In the genomic region with DNA sequence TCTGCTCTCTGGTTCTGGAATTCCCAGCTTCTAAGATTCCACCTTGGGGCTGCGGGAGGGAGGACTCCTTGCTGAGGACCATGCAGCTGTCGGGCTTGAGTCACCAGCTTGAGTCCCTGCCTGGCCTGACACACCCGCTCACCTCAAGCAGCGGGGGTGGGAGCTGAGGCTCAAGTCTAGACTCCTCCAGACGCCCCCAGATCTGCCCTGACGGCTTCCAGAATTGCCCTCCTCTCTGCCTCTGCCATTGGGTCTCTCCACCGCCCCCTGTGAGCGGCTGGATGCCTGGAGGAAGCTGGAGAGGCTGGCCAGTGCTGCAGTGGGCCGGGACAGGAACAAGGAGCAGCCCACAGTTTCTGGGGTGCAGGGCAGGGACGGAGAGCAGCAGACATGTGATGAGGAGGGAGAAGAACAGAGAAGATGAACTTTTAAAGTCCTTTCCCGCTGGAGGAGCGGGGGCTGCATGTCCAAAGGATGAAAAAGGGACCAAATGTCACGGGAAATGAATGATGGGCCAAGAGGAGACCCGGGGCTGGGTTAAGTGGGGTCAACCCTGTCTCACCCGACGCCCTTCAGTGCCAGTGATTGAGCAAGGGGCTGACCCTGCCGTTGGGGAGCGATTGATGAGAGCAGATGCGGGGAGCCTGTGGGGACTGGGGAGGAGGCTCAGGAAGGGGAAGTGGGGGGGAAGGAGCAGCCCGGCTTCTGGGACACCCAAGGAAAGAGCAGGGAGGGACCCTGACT, we compare ENCODE assay signal across 10 cellular contexts. TPM values are rescaled to one million over a fixed set of nuclear protein-coding genes. Genes with fewer than 3 reads are reported as not detected.
DNase-seq lines count a peak whose midpoint lies in the region; ATAC-seq and TF ChIP-seq lines count a peak whose summit lies in the region.
"Had no signal": no experiment of that assay in that cellular context is flagged by ENCODE, and none has a peak within 500 bp of the region (broad histone marks: within the 10 kb centered on the region; RNA-seq: fewer than 3 reads in every experiment).

No MANE protein-coding gene starts in this region.

- H3K9ac ChIP-seq in trophoblast cell (ENCODE audit: low read length), result no peak overlapping the region

- peak overlapping the region; percentile 94 for H2BK12ac ChIP-seq in trophoblast cell (ENCODE audit: low read length)

- peak overlapping the region; percentile 84 for H3K27ac ChIP-seq in trophoblast cell (ENCODE audit: low read depth, low read length)
- H3K27ac ChIP-seq: gastroesophageal sphincter had no signal

- peaks cover 44 to 50% of the 10 kb centered on the region in 2 experiments for H3K4me1 ChIP-seq in trophoblast cell (ENCODE audit: control insufficient read depth in 1 of 2, insufficient read depth in 2 of 2, low read length in 2 of 2)

- peaks cover 3% of the 10 kb centered on the region for H3K79me2 ChIP-seq in trophoblast cell (ENCODE audit: control insufficient read depth, insufficient read depth, low read length, poor library complexity)

- H3K4me2 ChIP-seq in trophoblast cell (ENCODE audit: low read length), result peak overlapping the region; percentile 45

- no peaks in the 10 kb centered on the region for H3K36me3 ChIP-seq in trophoblast cell (ENCODE audit: control insufficient read depth in 1 of 2, insufficient read depth in 2 of 2, low read length in 2 of 2)
- H3K36me3 ChIP-seq: gastroesophageal sphincter had no signal

- H4K12ac ChIP-seq in trophoblast cell (ENCODE audit: low read depth, low read length), result no peak overlapping the region

- peak overlapping the region; percentile 57 for H3K4ac ChIP-seq in trophoblast cell (ENCODE audit: low read depth, low read length)

- peak overlapping the region; percentile 94 for H4K91ac ChIP-seq in trophoblast cell (ENCODE audit: low read depth, low read length)

- H3K27me3 ChIP-seq in trophoblast cell (ENCODE audit: insufficient read depth, low read length), result no peaks in the 10 kb centered on the region

- H4K8ac ChIP-seq in trophoblast cell (ENCODE audit: low read depth, low read length), result peak overlapping the region; percentile 56

- no peak overlapping the region for H3K23ac ChIP-seq in trophoblast cell (ENCODE audit: low read length)

- peak overlapping the region; percentile 90 for H2AK5ac ChIP-seq in trophoblast cell (ENCODE audit: low read length)

- TF ChIP-seq CTCF in epithelial cell of esophagus (IDR thresholded peaks at IDR 0.05; ENCODE audit: insufficient read depth, low read depth, low read length, missing control alignments), result peak; percentile 7

- H3K4me3 ChIP-seq in epithelial cell of esophagus (ENCODE audit: low read length), result no peak overlapping the region
- H3K4me3 ChIP-seq in trophoblast cell (ENCODE audit: low read depth, low read length), result no peak overlapping the region
- H3K4me3 ChIP-seq: gastroesophageal sphincter had no signal

- H3K79me1 ChIP-seq in trophoblast cell (ENCODE audit: low read length), result peaks cover 32% of the 10 kb centered on the region

- H2BK5ac ChIP-seq in trophoblast cell (ENCODE audit: low read depth, low read length, poor library complexity), result peak overlapping the region; percentile 62

- peak overlapping the region; percentile 42 for H3K18ac ChIP-seq in trophoblast cell (ENCODE audit: low read length)

- peak overlapping the region; percentile 41 for H3K14ac ChIP-seq in trophoblast cell (ENCODE audit: low read length)

- no peak for ATAC-seq in HG02623 (IDR thresholded peaks at IDR 0.05; ENCODE audit: unreplicated experiment)
- ATAC-seq in GM18868 (IDR thresholded peaks at IDR 0.05; ENCODE audit: unreplicated experiment), result no peak
- ATAC-seq: gastroesophageal sphincter had no signal

- peak; percentile 68 for DNase-seq in ELR (ENCODE audit: low read depth)
- DNase-seq in NCI-H69 (lab: John Stamatoyannopoulos, UW), result peak; percentile 25
- peak; percentile 96 for DNase-seq in epithelial cell of esophagus (ENCODE audit: low read depth)
- peak; percentile 52 to 67 for DNase-seq in trophoblast cell
- DNase-seq in nucleus accumbens (lab: John Stamatoyannopoulos, UW), result no peak
- no peak for DNase-seq in GM03348 (ENCODE audit: low spot score)
- DNase-seq: activated naive CD4-positive, alpha-beta T cell treated with Interleukin-2 at 50 U/mL for 16 hours had no signal

- H2BK120ac ChIP-seq in trophoblast cell (ENCODE audit: insufficient read depth, low read length, poor library complexity), result peak overlapping the region; percentile 87

- WGBS in trophoblast cell (ENCODE audit: extremely low coverage, insufficient coverage, insufficient read length), result no CpG with 5 or more reads among the region's 20 CpGs

- H3K9me3 ChIP-seq in trophoblast cell (ENCODE audit: insufficient read depth, low read depth, low read length), result no peaks in the 10 kb centered on the region
- H3K9me3 ChIP-seq: gastroesophageal sphincter had no signal

- peak overlapping the region; percentile 28 for H2AFZ ChIP-seq in trophoblast cell (ENCODE audit: insufficient read depth, low read length, poor library complexity)

RNA-seq across cellular contexts. Expression of a gene that starts 13.5 kb away (rescaled TPM):
- 273 TPM in 2 replicates for polyA plus RNA-seq in trophoblast cell (2013)

RNA-seq across cellular contexts. Expression of a gene that starts 14.6 kb away (rescaled TPM):
- 71.4 and 71.6 TPM in 2 replicates for polyA plus RNA-seq in trophoblast cell (2013)

RNA-seq across cellular contexts. Expression of a gene that starts 36.4 kb away (rescaled TPM):
- 15.9 and 18.0 TPM in 2 replicates for polyA plus RNA-seq in trophoblast cell (2013)

RNA-seq across cellular contexts. Expression of a gene that starts 36.7 kb away (rescaled TPM):
- 44.2 and 46.1 TPM in 2 replicates for polyA plus RNA-seq in trophoblast cell (2013)

RNA-seq across cellular contexts. Expression of a gene that starts 49.1 kb away (rescaled TPM):
- 40.5 and 40.7 TPM in 2 replicates for polyA plus RNA-seq in trophoblast cell (2013)

Comparison
In these comparisons a context has a peak if more than half of its experiments do, and no peak if none do; other contexts are left out.
1. DNase-seq: peak in ELR (single experiment), NCI-H69 (single experiment), epithelial cell of esophagus (single experiment) and trophoblast cell (2 of 2); none in nucleus accumbens (0 of 56) and GM03348 (single experiment).